16 cellular contexts compared by ENCODE assay signal in genomic region chr14:96082420-96083300, GRCh38.
"Had no signal": no experiment of that assay in that cellular context is flagged by ENCODE, and none has a peak within 500 bp of the region (broad histone marks: within the 10 kb centered on the region; RNA-seq: fewer than 3 reads in every experiment).

No MANE protein-coding gene starts in this region.

- H3K4me1 ChIP-seq: right atrium auricular region had no signal

- H3K36me3 ChIP-seq: brain microvascular endothelial cell, right atrium auricular region had no signal

- ATAC-seq: left colon; natural killer cell; stimulated activated naive CD8-positive, alpha-beta T cell treated with anti-CD3 and anti-CD28 coated beads, Interleukin-15, Interleukin-2, amounts not matched to agents 100 U/mL and 50 U/mL, for 24 hours had no signal

- DNase-seq: activated CD4-positive, alpha-beta T cell treated with anti-CD3 and anti-CD28 coated beads for 4 hours; activated CD8-positive, alpha-beta memory T cell treated with anti-CD3 and anti-CD28 coated beads for 24 hours; activated naive CD4-positive, alpha-beta T cell treated with anti-CD3 and anti-CD28 coated beads, Interleukin-2, amount 50 U/mL, for 16 hours; activated T-cell treated with anti-CD3 and anti-CD28 coated beads for 4 hours; amygdala; brain microvascular endothelial cell; natural killer cell; stimulated activated CD4-positive, alpha-beta T cell treated with anti-CD3 and anti-CD28 coated beads, Interleukin-12 subunit alpha, Interleukin-12 subunit beta, amount 100 ng/mL, for 4 hours; stimulated activated CD8-positive, alpha-beta memory T cell treated with anti-CD3 and anti-CD28 coated beads, Interleukin-4, amount 100 ng/mL, for 48 hours; stimulated activated naive CD8-positive, alpha-beta T cell treated with anti-CD3 and anti-CD28 coated beads, Interleukin-15, Interleukin-2, amounts not matched to agents 100 U/mL and 50 U/mL, for 24 hours; T-helper 9 cell; upper lobe of right lung had no signal

- H3K27ac Mint-ChIP-seq: activated T-helper 17 cell treated with anti-CD3 and anti-CD28 coated beads, Interleukin-2, amount 50 U/mL, for 72 hours; natural killer cell had no signal

- H3K4me1 Mint-ChIP-seq: activated T-helper 17 cell treated with anti-CD3 and anti-CD28 coated beads, Interleukin-2, amount 50 U/mL, for 72 hours; natural killer cell had no signal

- H3K4me3 Mint-ChIP-seq: activated T-helper 17 cell treated with anti-CD3 and anti-CD28 coated beads, Interleukin-2, amount 50 U/mL, for 72 hours; natural killer cell had no signal

- H3K27ac ChIP-seq: brain microvascular endothelial cell, esophagus muscularis mucosa, right atrium auricular region, upper lobe of right lung had no signal

- H3K4me3 ChIP-seq: esophagus muscularis mucosa, right atrium auricular region, upper lobe of right lung had no signal

- H3K9me3 Mint-ChIP-seq: activated T-helper 17 cell treated with anti-CD3 and anti-CD28 coated beads, Interleukin-2, amount 50 U/mL, for 72 hours; natural killer cell had no signal

- H3K9me3 ChIP-seq: esophagus muscularis mucosa, right atrium auricular region, upper lobe of right lung had no signal

- H3K36me3 Mint-ChIP-seq: natural killer cell had no signal

- H3K27me3 ChIP-seq: brain microvascular endothelial cell, esophagus muscularis mucosa, right atrium auricular region, upper lobe of right lung had no signal
